Comparison of ENCODE assay signal across 8 cellular contexts in the genomic region with DNA sequence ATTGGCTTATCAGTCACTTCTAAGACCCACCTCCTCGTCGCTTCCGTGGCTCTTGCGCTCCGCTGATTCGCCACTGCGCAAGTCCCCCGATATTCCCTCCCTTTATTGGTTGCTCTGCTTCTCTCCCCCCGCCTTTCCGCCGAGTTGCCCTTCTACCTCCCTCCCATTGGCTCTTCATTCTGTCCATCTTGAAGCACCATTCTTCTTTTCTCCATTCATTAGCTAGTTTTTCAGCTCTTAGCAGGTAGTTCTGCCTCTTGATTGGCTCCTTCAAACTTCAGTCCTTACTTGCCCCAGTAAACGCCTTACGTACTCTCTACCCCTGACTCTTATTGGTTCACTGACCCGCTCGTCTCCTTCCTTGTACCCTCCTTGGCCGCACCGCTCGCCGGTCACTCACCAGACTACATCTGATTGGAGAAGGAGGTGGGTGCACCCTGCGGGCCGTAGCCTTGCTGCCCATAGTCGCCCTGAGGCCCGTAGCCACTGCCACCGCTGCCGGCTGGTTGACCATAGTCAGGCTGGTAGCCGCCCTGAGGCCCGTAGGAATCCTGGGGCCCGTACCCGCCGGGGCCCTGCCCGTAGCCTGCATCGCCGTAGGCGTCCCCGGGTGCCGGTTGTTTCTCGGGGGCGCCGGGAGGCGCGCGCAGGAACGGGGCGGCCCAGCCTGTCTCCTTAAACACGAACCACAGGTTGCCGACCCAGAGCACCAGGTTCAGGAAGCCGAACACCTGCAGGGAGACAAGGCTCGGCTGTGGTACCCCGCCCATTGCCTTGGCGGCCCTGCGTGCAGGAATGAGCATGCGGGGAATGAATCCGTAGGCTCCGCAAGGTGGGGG. TPM values are rescaled to one million over a fixed set of nuclear protein-coding genes. Genes with fewer than 3 reads are reported as not detected.
DNase-seq lines count a peak whose midpoint lies in the region; ATAC-seq, FAIRE-seq and TF ChIP-seq lines count a peak whose summit lies in the region.

No MANE protein-coding gene starts in this region.

- intact Hi-C loops in left ventricle myocardium inferior (cut with micrococcal nuclease) (no loop called here), vagina (cut with DNase I) (loop anchor here (10.0 kb wide), 1 partner anchor 74 kb away; a partner anchor contains a TSS)

- H3K4me1 ChIP-seq in left ventricle myocardium inferior, result peaks cover 17% of the 10 kb centered on the region
- peaks cover 5% of the 10 kb centered on the region for H3K4me1 ChIP-seq in vagina

- POLR2A ChIA-PET in T-cell (lab: Charles Lee), result interaction anchor here in 1 of 2 donors (0.5 to 1.3 kb wide), 6 partner anchors 24 to 1541 kb away, joined by 3 to 6 read pairs (median 4); a partner anchor contains a TSS

- H3K4me3 ChIP-seq in left ventricle myocardium inferior, result peak overlapping the region; percentile 83
- H3K4me3 ChIP-seq in vagina, result peak overlapping the region; percentile 58 to 67

- H3K4me3 Mint-ChIP-seq in T-cell (peak overlapping the region; percentile 78 to 91 (median 90)), progenitor cell of endocrine pancreas (ENCODE audit: low read depth) (peak overlapping the region; percentile 78)

- no peaks in the 10 kb centered on the region for H3K27me3 ChIP-seq in left ventricle myocardium inferior (ENCODE audit: low read depth)
- no peaks in the 10 kb centered on the region for H3K27me3 ChIP-seq in vagina

- TF ChIP-seq CTCF in left ventricle myocardium inferior (IDR thresholded peaks at IDR 0.05; ENCODE audit: borderline replicate concordance) (no peak), progenitor cell of endocrine pancreas (IDR thresholded peaks at IDR 0.05; ENCODE audit: unreplicated experiment) (no peak), vagina (IDR thresholded peaks at IDR 0.05) (no peak)

- TF ChIP-seq POLR2A in GM12891 (IDR thresholded peaks at IDR 0.05; ENCODE audit: low read depth, low read length), result peak; percentile 40; the same call in 1 of the 2 replicates
- TF ChIP-seq POLR2A in vagina (IDR thresholded peaks at IDR 0.05), result peak in 1 of 2 donors; percentile 65

- peak; percentile 81 for ATAC-seq in HG02763 (IDR thresholded peaks at IDR 0.05; ENCODE audit: unreplicated experiment)
- ATAC-seq in T-cell (replicated peaks in 1 of 4), result peak; percentile 86 to 88 (median 88)

- H3K36me3 Mint-ChIP-seq in T-cell (peaks cover 3% of the 10 kb centered on the region), progenitor cell of endocrine pancreas (ENCODE audit: insufficient read depth) (peaks cover 1% of the 10 kb centered on the region)

- H3K9me3 ChIP-seq in left ventricle myocardium inferior (replicated peaks), result no peaks in the 10 kb centered on the region
- H3K9me3 ChIP-seq in vagina, result no peaks in the 10 kb centered on the region

- peak overlapping the region; percentile 91 to 95 for H3K27ac Mint-ChIP-seq in T-cell
- peak overlapping the region; percentile 87 for H3K27ac Mint-ChIP-seq in progenitor cell of endocrine pancreas

- H3K9me3 Mint-ChIP-seq in T-cell (no peaks in the 10 kb centered on the region), progenitor cell of endocrine pancreas (ENCODE audit: low read depth) (peaks cover 10% of the 10 kb centered on the region)

- DNase-seq in GM12891 (ENCODE audit: insufficient read length, low spot score) (peak; percentile 66), NCI-H1417 (lab: John Stamatoyannopoulos, UW) (peak; percentile 85 to 99 (median 97)), T-cell (peak; percentile 49 to 94 (median 83)), amniotic stem cell (lab: John Stamatoyannopoulos, UW) (peak; percentile 99), left ventricle myocardium inferior (peak; percentile 87), progenitor cell of endocrine pancreas (ENCODE audit: low spot score, unreplicated experiment) (peak; percentile 65), vagina (ENCODE audit: extremely low spot score in 2 of 2) (peak in 1 of 2 donors; percentile 99)

- H3K4me1 Mint-ChIP-seq in T-cell, result peaks cover 16 to 39% (median 22%) of the 10 kb centered on the region in 3 donors
- peaks cover 6% of the 10 kb centered on the region for H3K4me1 Mint-ChIP-seq in progenitor cell of endocrine pancreas (ENCODE audit: low read depth)

- CTCF ChIA-PET in T-cell (lab: Charles Lee), result interaction anchor here in 1 of 2 donors (0.5 to 1.5 kb wide), 13 partner anchors 11 to 691 kb away, joined by 3 to 25 read pairs (median 3); a partner anchor contains a TSS

- peak overlapping the region; percentile 92 for H3K27ac ChIP-seq in left ventricle myocardium inferior (replicated peaks)
- peak overlapping the region; percentile 90 for H3K27ac ChIP-seq in vagina

- H3K27me3 Mint-ChIP-seq in T-cell (peaks cover 0 to 3% of the 10 kb centered on the region in 2 donors), progenitor cell of endocrine pancreas (no peaks in the 10 kb centered on the region)

- peak; percentile 100 for FAIRE-seq in GM12891 (lab: Jason Lieb, UNC)

- H3K36me3 ChIP-seq in left ventricle myocardium inferior, result no peaks in the 10 kb centered on the region
- H3K36me3 ChIP-seq in vagina, result no peaks in the 10 kb centered on the region

TF ChIP-seq in GM12891, 5 proteins besides CTCF, POLR2A, EP300 and RAD21:
- TF ChIP-seq TAF1 (IDR thresholded peaks at IDR 0.05; ENCODE audit: low read depth, low read length) (peak; percentile 40; the same call in 1 of the 2 replicates), POLR2AphosphoS5 (IDR thresholded peaks at IDR 0.05; ENCODE audit: low read depth, low read length) (peak; percentile 56), POU2F2 (IDR thresholded peaks at IDR 0.05; ENCODE audit: low read depth, low read length) (no peak)

RNA-seq across cellular contexts. Expression of a gene that starts 5.1 kb away (rescaled TPM):
- 8.1 TPM for polyA plus RNA-seq in GM12891 (2012; ENCODE audit: low read depth, missing spikeins)
- total RNA-seq in T-cell (10 to 100 TPM in 3 of 5 donors, 1 to 10 TPM in 2; 5.5 to 15.4 (median 12.6) TPM), left ventricle myocardium inferior (9.7 TPM), progenitor cell of endocrine pancreas (6.2 and 8.8 TPM in 2 replicates), vagina (26.5 TPM)

RNA-seq across cellular contexts. Expression of a gene that starts 8.7 kb away (rescaled TPM):
- 0.71 TPM for polyA plus RNA-seq in GM12891 (2012; ENCODE audit: low read depth, missing spikeins)
- under 1 TPM; 0.53 to 0.89 (median 0.70) TPM for total RNA-seq in T-cell
- total RNA-seq in left ventricle myocardium inferior, result 1.6 TPM
- 10.1 and 11.4 TPM in 2 replicates for total RNA-seq in progenitor cell of endocrine pancreas
- total RNA-seq in vagina, result 11.0 TPM

RNA-seq across cellular contexts. Expression of a gene that starts 19.6 kb away (rescaled TPM):
- 26.6 TPM for polyA plus RNA-seq in GM12891 (2012; ENCODE audit: low read depth, missing spikeins)
- 100 to 1,000 TPM in 4 of 5 donors, 10 to 100 TPM in 1; 85.2 to 241 (median 207) TPM for total RNA-seq in T-cell
- total RNA-seq in left ventricle myocardium inferior, result 42.1 TPM
- total RNA-seq in progenitor cell of endocrine pancreas, result 3.9 and 6.3 TPM in 2 replicates
- 81.3 TPM for total RNA-seq in vagina

RNA-seq across cellular contexts. Expression of a gene that starts 28.7 kb away (rescaled TPM):
- polyA plus RNA-seq in GM12891 (2012; ENCODE audit: low read depth, missing spikeins), result 0.33 TPM
- 1 to 10 TPM in 3 of 5 donors, under 1 TPM in 2; 0.56 to 1.9 (median 1.6) TPM for total RNA-seq in T-cell
- total RNA-seq in left ventricle myocardium inferior, result 2.4 TPM
- total RNA-seq in progenitor cell of endocrine pancreas, result 3.1 and 5.0 TPM in 2 replicates
- 2.2 TPM for total RNA-seq in vagina

RNA-seq across cellular contexts. Expression of a gene that starts 41.9 kb away (rescaled TPM):
- polyA plus RNA-seq in GM12891 (2012; ENCODE audit: low read depth, missing spikeins), result 0.22 TPM
- total RNA-seq in T-cell (1 to 10 TPM; 1.4 to 1.9 (median 1.6) TPM), left ventricle myocardium inferior (0.08 TPM), progenitor cell of endocrine pancreas (0.19 and 0.64 TPM in 2 replicates), vagina (0.25 TPM)
